ENCODE assay signal across 8 cellular contexts in the genomic region with DNA sequence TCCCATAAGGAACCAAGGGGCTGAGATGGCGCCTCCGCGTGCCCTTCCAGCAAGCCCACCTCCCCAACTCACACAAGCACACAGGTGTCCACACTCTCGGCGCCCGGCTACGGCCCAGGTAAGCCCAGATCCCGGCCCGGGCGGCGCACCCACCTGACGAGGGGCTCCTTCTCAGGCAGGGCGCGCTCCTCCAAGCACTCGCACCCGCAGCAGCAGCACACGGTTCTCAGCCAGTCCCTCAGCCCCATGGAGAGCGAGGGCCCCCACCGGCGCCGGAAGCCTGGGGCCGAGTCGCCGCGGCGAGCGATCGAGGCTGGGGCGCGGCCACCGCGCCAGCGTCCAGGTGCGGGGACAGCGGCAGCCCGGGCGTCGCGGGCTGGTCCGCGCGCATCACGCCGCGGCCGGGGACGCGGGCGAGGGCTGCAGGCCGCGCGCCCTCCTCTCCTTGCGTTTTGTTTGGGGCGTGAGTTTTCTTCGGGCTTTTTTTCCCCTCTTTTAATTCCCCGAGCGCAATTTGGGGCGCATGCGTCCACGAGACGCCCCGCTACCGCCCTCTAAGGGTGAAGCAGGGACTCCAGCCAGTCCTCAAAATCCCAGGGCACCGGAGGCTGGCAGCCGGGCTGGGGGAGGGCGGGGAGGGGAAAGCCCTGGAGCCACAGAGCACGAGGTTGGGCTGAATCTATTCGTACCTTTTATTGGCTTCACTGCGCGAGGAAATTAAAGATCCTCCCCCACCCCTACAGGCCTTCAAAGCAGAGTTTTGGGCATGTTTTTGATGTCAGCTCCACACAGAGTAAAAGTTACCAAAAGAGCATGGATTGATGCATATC. TPM values are rescaled to one million over a fixed set of nuclear protein-coding genes. Genes with fewer than 3 reads are reported as not detected.
DNase-seq lines count a peak whose midpoint lies in the region; ATAC-seq and TF ChIP-seq lines count a peak whose summit lies in the region.

A gene with protein sequence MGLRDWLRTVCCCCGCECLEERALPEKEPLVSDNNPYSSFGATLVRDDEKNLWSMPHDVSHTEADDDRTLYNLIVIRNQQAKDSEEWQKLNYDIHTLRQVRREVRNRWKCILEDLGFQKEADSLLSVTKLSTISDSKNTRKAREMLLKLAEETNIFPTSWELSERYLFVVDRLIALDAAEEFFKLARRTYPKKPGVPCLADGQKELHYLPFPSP (minus strand): TSS at position 472 of the 830 bp plus-strand sequence. CDS start 224 bp downstream, at position 248.

- H3K27ac ChIP-seq in dorsolateral prefrontal cortex: peak within 1 kb of the TSS in 12 of 59 donors; percentile 22 to 70 (median 54)

- peak; percentile 50 for ATAC-seq in GM19324 (IDR thresholded peaks at IDR 0.05; ENCODE audit: low FRiP score, unreplicated experiment)
- peak; percentile 39 for ATAC-seq in HG03457 (IDR thresholded peaks at IDR 0.05; ENCODE audit: unreplicated experiment)

- H3K27me3 ChIP-seq in dorsolateral prefrontal cortex: no peaks in the 10 kb centered on the region

- 0 to 1% methylated on average over 62 to 64 of the region's 70 CpGs for WGBS in lower leg skin, 2 donors

- H3K4me3 ChIP-seq in dorsolateral prefrontal cortex (peak within 1 kb of the TSS; percentile 50 to 86 (median 74)), lower leg skin (ENCODE audit: low read depth, poor library complexity, severe bottlenecking) (peak within 1 kb of the TSS; percentile 86)

- intact Hi-C loops in dorsolateral prefrontal cortex (cut with DNase I) (no loop called here), lower leg skin (cut with DNase I; ENCODE audit: low total_unique reads) (no loop called here)

- DNase-seq in C1 segment of cervical spinal cord (lab: John Stamatoyannopoulos, UW): peak in 13 of 14 donors; percentile 5 to 75 (median 62)
- DNase-seq in NCI-H526 treated with DMSO at 0.1 percent for 48 hours (lab: John Stamatoyannopoulos, UW): peak; percentile 60
- DNase-seq in activated CD4-positive, alpha-beta T cell treated with anti-CD3 and anti-CD28 coated beads, Interleukin-2, amount 50 U/mL, for 4 hours: peak; percentile 79 to 82
- peak in 9 of 10 donors; percentile 46 to 82 (median 67) for DNase-seq in dorsolateral prefrontal cortex
- DNase-seq in lower leg skin (ENCODE audit: low spot score in 2 of 2): peak; percentile 64 to 93
- DNase-seq in stimulated activated CD4-positive, alpha-beta T cell treated with anti-CD3 and anti-CD28 coated beads, Interleukin-4, amount 100 ng/mL, for 4 hours: peak; percentile 81 to 86

- no peak for TF ChIP-seq POLR2A in lower leg skin (IDR thresholded peaks at IDR 0.05)

- TF ChIP-seq CTCF in dorsolateral prefrontal cortex (IDR thresholded peaks at IDR 0.05 in 54 of 56, conservative IDR thresholded peaks at IDR 0.05 in 2 of 56; ENCODE audit: low read depth in 1 of 56, partially characterized antibody in 56 of 56) (peak; percentile 42 to 81 (median 69)), lower leg skin (IDR thresholded peaks at IDR 0.05) (no peak)

RNA-seq across cellular contexts. Expression of the gene that starts here (rescaled TPM):
- total RNA-seq in dorsolateral prefrontal cortex: 10 to 100 TPM in 111 of 120 experiments, 1 to 10 TPM in 9; 6.1 to 26.4 (median 14.7) TPM
- total RNA-seq in lower leg skin: 10 to 100 TPM; 31.7 to 41.0 (median 35.5) TPM

Comparison
In these comparisons a context has a peak if more than half of its experiments do, and no peak if none do; other contexts are left out.
1. CTCF ChIP-seq: peak in dorsolateral prefrontal cortex (56 of 56); none in lower leg skin (0 of 3).
2. Peak in every context shown above with its lines, with median percentiles within 50 percentile points of each other: DNase-seq.